19 cellular contexts compared by ENCODE assay signal in genomic region chr20:46004187-46004586, GRCh38. TPM values are rescaled to one million over a fixed set of nuclear protein-coding genes. Genes with fewer than 3 reads are reported as not detected.
DNase-seq lines count a peak whose midpoint lies in the region; ATAC-seq, FAIRE-seq and TF ChIP-seq lines count a peak whose summit lies in the region.
"Had no signal": no experiment of that assay in that cellular context is flagged by ENCODE, and none has a peak within 500 bp of the region (broad histone marks: within the 10 kb centered on the region; RNA-seq: fewer than 3 reads in every experiment).

No MANE protein-coding gene starts in this region.

- H3K36me3 Mint-ChIP-seq in activated naive CD4-positive, alpha-beta T cell treated with anti-CD3 and anti-CD28 coated beads, Interleukin-2, amount 50 U/mL, for 24 hours = no peaks in the 10 kb centered on the region
- H3K36me3 Mint-ChIP-seq in activated naive CD4-positive, alpha-beta T cell treated with anti-CD3 and anti-CD28 coated beads, Interleukin-2, amount 50 U/mL, for 72 hours = no peaks in the 10 kb centered on the region
- peaks cover 0 to 4% (median 0%) of the 10 kb centered on the region in 3 donors for H3K36me3 Mint-ChIP-seq in immature natural killer cell
- no peaks in the 10 kb centered on the region for H3K36me3 Mint-ChIP-seq in stimulated activated memory B cell treated with anti-CD40 and anti-IgM and Interleukin-4, amounts not matched to agents 10 μg/mL and 1 μg/mL and 100 μg/mL, for 72 hours

- H3K9me2 ChIP-seq in OCI-LY7 (ENCODE audit: insufficient read depth, low read length) = no peaks in the 10 kb centered on the region

- TF ChIP-seq CTCF in OCI-LY7 (conservative IDR thresholded peaks at IDR 0.05; ENCODE audit: low read length) = no peak

- H3K4me3 ChIP-seq in OCI-LY7 (ENCODE audit: low read depth, low read length, poor library complexity, severe bottlenecking) = no peak overlapping the region
- H3K4me3 ChIP-seq: colonic mucosa, HAP-1, vagina had no signal

- peak overlapping the region; percentile 71 for H3K4me3 Mint-ChIP-seq in activated naive CD4-positive, alpha-beta T cell treated with anti-CD3 and anti-CD28 coated beads, Interleukin-2, amount 50 U/mL, for 24 hours
- peak overlapping the region; percentile 77 to 96 (median 86) for H3K4me3 Mint-ChIP-seq in immature natural killer cell
- H3K4me3 Mint-ChIP-seq in stimulated activated memory B cell treated with anti-CD40 and anti-IgM and Interleukin-4, amounts not matched to agents 10 μg/mL and 1 μg/mL and 100 μg/mL, for 72 hours = peak overlapping the region; percentile 16

- no peaks in the 10 kb centered on the region for H3K9me3 ChIP-seq in OCI-LY7 (ENCODE audit: low read length)
- H3K9me3 ChIP-seq: colonic mucosa, HAP-1, vagina had no signal

- no peak overlapping the region for H3K27ac ChIP-seq in OCI-LY7 (ENCODE audit: low read depth, low read length, poor library complexity, severe bottlenecking)
- H3K27ac ChIP-seq: colonic mucosa, vagina had no signal

- no peaks in the 10 kb centered on the region for H3K79me2 ChIP-seq in OCI-LY7 (ENCODE audit: insufficient read depth, low read depth, low read length)

- POLR2A ChIA-PET in OCI-LY7 (lab: Charles Lee) = interaction anchor here (0.6 kb wide), 1 partner anchor 25 kb away, joined by 3 read pairs; no protein-coding TSS in a partner anchor

- peak overlapping the region; percentile 88 for H3K4me2 ChIP-seq in OCI-LY7 (ENCODE audit: low read length)

- H3K27me3 Mint-ChIP-seq in activated naive CD4-positive, alpha-beta T cell treated with anti-CD3 and anti-CD28 coated beads, Interleukin-2, amount 50 U/mL, for 24 hours = peaks cover 5% of the 10 kb centered on the region
- peaks cover 5 to 27% (median 21%) of the 10 kb centered on the region in 3 donors for H3K27me3 Mint-ChIP-seq in immature natural killer cell (ENCODE audit: low read depth in 3 of 3)
- peaks cover 29% of the 10 kb centered on the region for H3K27me3 Mint-ChIP-seq in stimulated activated memory B cell treated with anti-CD40 and anti-IgM and Interleukin-4, amounts not matched to agents 10 μg/mL and 1 μg/mL and 100 μg/mL, for 72 hours

- peaks cover 84% of the 10 kb centered on the region for H3K4me1 Mint-ChIP-seq in activated naive CD4-positive, alpha-beta T cell treated with anti-CD3 and anti-CD28 coated beads, Interleukin-2, amount 50 U/mL, for 24 hours
- peaks cover 60 to 77% of the 10 kb centered on the region in 2 donors for H3K4me1 Mint-ChIP-seq in immature natural killer cell
- H3K4me1 Mint-ChIP-seq in stimulated activated memory B cell treated with anti-CD40 and anti-IgM and Interleukin-4, amounts not matched to agents 10 μg/mL and 1 μg/mL and 100 μg/mL, for 72 hours = peaks cover 59% of the 10 kb centered on the region

- no peaks in the 10 kb centered on the region for H3K36me3 ChIP-seq in OCI-LY7 (ENCODE audit: insufficient read depth, low read length)
- H3K36me3 ChIP-seq: colonic mucosa, HAP-1, vagina had no signal

- peaks cover 23% of the 10 kb centered on the region for H3K4me1 ChIP-seq in OCI-LY7 (ENCODE audit: insufficient read depth, low read length, poor library complexity, severe bottlenecking)
- H3K4me1 ChIP-seq: colonic mucosa, HAP-1, vagina had no signal

- no peaks in the 10 kb centered on the region for H3K9me3 Mint-ChIP-seq in activated naive CD4-positive, alpha-beta T cell treated with anti-CD3 and anti-CD28 coated beads, Interleukin-2, amount 50 U/mL, for 24 hours
- H3K9me3 Mint-ChIP-seq in activated naive CD4-positive, alpha-beta T cell treated with anti-CD3 and anti-CD28 coated beads, Interleukin-2, amount 50 U/mL, for 72 hours = no peaks in the 10 kb centered on the region
- no peaks in the 10 kb centered on the region for H3K9me3 Mint-ChIP-seq in immature natural killer cell
- H3K9me3 Mint-ChIP-seq in stimulated activated memory B cell treated with anti-CD40 and anti-IgM and Interleukin-4, amounts not matched to agents 10 μg/mL and 1 μg/mL and 100 μg/mL, for 72 hours = no peaks in the 10 kb centered on the region
- H3K9me3 Mint-ChIP-seq: activated T-cell treated with anti-CD3 and anti-CD28 coated beads, Interleukin-2, amount 50 U/mL, for 72 hours had no signal

- no peak overlapping the region for H3K27ac Mint-ChIP-seq in activated naive CD4-positive, alpha-beta T cell treated with anti-CD3 and anti-CD28 coated beads, Interleukin-2, amount 50 U/mL, for 24 hours
- no peak overlapping the region for H3K27ac Mint-ChIP-seq in activated naive CD4-positive, alpha-beta T cell treated with anti-CD3 and anti-CD28 coated beads, Interleukin-2, amount 50 U/mL, for 72 hours
- H3K27ac Mint-ChIP-seq in immature natural killer cell = peak overlapping the region in 5 of 6 donors; percentile 42 to 91 (median 86)
- no peak overlapping the region for H3K27ac Mint-ChIP-seq in stimulated activated memory B cell treated with anti-CD40 and anti-IgM and Interleukin-4, amounts not matched to agents 10 μg/mL and 1 μg/mL and 100 μg/mL, for 72 hours
- H3K27ac Mint-ChIP-seq: activated T-cell treated with anti-CD3 and anti-CD28 coated beads, Interleukin-2, amount 50 U/mL, for 72 hours had no signal

- ATAC-seq in activated naive CD4-positive, alpha-beta T cell treated with anti-CD3 and anti-CD28 coated beads, Interleukin-2, amount 50 U/mL, for 72 hours = no peak
- ATAC-seq in stimulated activated memory B cell treated with anti-CD40 and anti-IgM and Interleukin-4, amounts not matched to agents 10 μg/mL and 1 μg/mL and 100 μg/mL, for 72 hours = no peak
- no peak for ATAC-seq in HG03571 (IDR thresholded peaks at IDR 0.05; ENCODE audit: unreplicated experiment)

- H2AFZ ChIP-seq in OCI-LY7 (ENCODE audit: low read length) = no peak overlapping the region

- no peak for DNase-seq in activated naive CD4-positive, alpha-beta T cell treated with anti-CD3 and anti-CD28 coated beads, Interleukin-2, amount 50 U/mL, for 72 hours (ENCODE audit: low spot score in 2 of 2)
- DNase-seq in OCI-LY7 (ENCODE audit: low spot score) (no peak), immature natural killer cell (no peak), NCI-H524 (lab: John Stamatoyannopoulos, UW) (no peak), GM19239 (ENCODE audit: insufficient read length, low spot score) (no peak)
- DNase-seq: activated T-cell treated with anti-CD3 and anti-CD28 coated beads, Interleukin-2, amount 50 U/mL, for 72 hours; colonic mucosa; KG1; NCI-H1694; NCI-H526 treated with DMSO at 0.1 percent for 48 hours; stimulated activated CD4-positive, alpha-beta T cell treated with anti-CD3 and anti-CD28 coated beads, Interleukin-4, amount 100 ng/mL, for 24 hours had no signal

- 0 out of 2 replicates have a peak, but pooled peaks cover 5% of the 10 kb centered on the region for H4K20me1 ChIP-seq in OCI-LY7 (ENCODE audit: insufficient read depth, low read length)

- CTCF ChIA-PET in OCI-LY7 (lab: Charles Lee; ENCODE audit: unreplicated experiment) = no interaction called here

- intact Hi-C loops in OCI-LY7 (cut with micrococcal nuclease; ENCODE audit: unreplicated experiment) = no loop called here

- no TSS peak for BruUV-seq in OCI-LY7 (replicated peaks; lab: Mats Ljungman, UMichigan)

- no peak for FAIRE-seq in GM19239 (lab: Jason Lieb, UNC)

RNA-seq across cellular contexts. Expression of gene MMP9, which starts 4.5 kb away (rescaled TPM):
- under 1 TPM in 1 of 2 donors, not detected in 1; 0.10 TPM for total RNA-seq in activated naive CD4-positive, alpha-beta T cell treated with anti-CD3 and anti-CD28 coated beads, Interleukin-2, amount 50 U/mL, for 72 hours
- not detected in 2 replicates for total RNA-seq in OCI-LY7 (2014; rRNA removed; shearing (Covaris generic))
- not detected in 2 replicates for total RNA-seq in OCI-LY7 (2022)
- polyA plus RNA-seq in immature natural killer cell = under 1 TPM in 1 of 3 donors, not detected in 2; 0.09 TPM
- polyA plus RNA-seq: neural cell had no signal

RNA-seq across cellular contexts. Expression of gene SLC12A5, which starts 24.8 kb away (rescaled TPM):
- total RNA-seq in activated naive CD4-positive, alpha-beta T cell treated with anti-CD3 and anti-CD28 coated beads, Interleukin-2, amount 50 U/mL, for 72 hours = under 1 TPM; 0.34 to 0.66 TPM
- total RNA-seq in OCI-LY7 (2014; rRNA removed; shearing (Covaris generic)) = 0.18 and 3.8 TPM in 2 replicates
- total RNA-seq in OCI-LY7 (2022) = 10.3 and 11.0 TPM in 2 replicates
- 1 to 10 TPM in 2 of 3 donors, not detected in 1; 1.0 to 1.8 TPM for polyA plus RNA-seq in immature natural killer cell
- total RNA-seq: epithelial cell of proximal tubule, vagina had no signal
- polyA plus RNA-seq: aorta had no signal

RNA-seq across cellular contexts. Expression of gene ZNF335, which starts 32.2 kb away (rescaled TPM):
- total RNA-seq in activated naive CD4-positive, alpha-beta T cell treated with anti-CD3 and anti-CD28 coated beads, Interleukin-2, amount 50 U/mL, for 72 hours = 10 to 100 TPM; 31.0 to 62.6 TPM
- 15.0 and 21.0 TPM in 2 replicates for total RNA-seq in OCI-LY7 (2014; rRNA removed; shearing (Covaris generic))
- 28.4 and 30.5 TPM in 2 replicates for total RNA-seq in OCI-LY7 (2022)
- polyA plus RNA-seq in immature natural killer cell = 10 to 100 TPM in 1 of 3 donors, 1 to 10 TPM in 2; 7.1 to 17.9 (median 9.6) TPM

Comparison
In these comparisons a context has a peak if more than half of its experiments do, and no peak if none do; other contexts are left out.
1. H3K27ac Mint-ChIP-seq: peak in immature natural killer cell (5 of 6); none in activated naive CD4-positive, alpha-beta T cell treated with anti-CD3 and anti-CD28 coated beads, Interleukin-2, amount 50 U/mL, for 24 hours (single experiment), activated naive CD4-positive, alpha-beta T cell treated with anti-CD3 and anti-CD28 coated beads, Interleukin-2, amount 50 U/mL, for 72 hours (0 of 2) and stimulated activated memory B cell treated with anti-CD40 and anti-IgM and Interleukin-4, amounts not matched to agents 10 μg/mL and 1 μg/mL and 100 μg/mL, for 72 hours (single experiment).
2. H3K4me3 Mint-ChIP-seq: peak in every context shown above with its lines; median percentile 86 in immature natural killer cell; 71 in activated naive CD4-positive, alpha-beta T cell treated with anti-CD3 and anti-CD28 coated beads, Interleukin-2, amount 50 U/mL, for 24 hours; 16 in stimulated activated memory B cell treated with anti-CD40 and anti-IgM and Interleukin-4, amounts not matched to agents 10 μg/mL and 1 μg/mL and 100 μg/mL, for 72 hours.